Comparison of ENCODE assay signal across 9 cellular contexts in genomic region chr17:76671912-76672262, GRCh38. TPM values are rescaled to one million over a fixed set of nuclear protein-coding genes. Genes with fewer than 3 reads are reported as not detected.
A peak's percentile ranks its signal among the peaks of the same experiment; 100 is the strongest.
DNase-seq lines count a peak whose midpoint lies in the region; ATAC-seq and TF ChIP-seq lines count a peak whose summit lies in the region.
"Had no signal": no experiment of that assay in that cellular context is flagged by ENCODE, and none has a peak within 500 bp of the region (broad histone marks: within the 10 kb centered on the region; RNA-seq: fewer than 3 reads in every experiment).

No MANE protein-coding gene starts in this region.

- under 1% methylated on average over 19 of the region's 19 CpGs for WGBS in right cardiac atrium

- POLR2A ChIA-PET in activated B cell treated with CpG ODN at 0.5 μM for 24 hours (lab: Charles Lee) = interaction anchor here (0.5 to 2.6 kb wide), 20 partner anchors 10 to 1360 kb away, joined by 3 to 21 read pairs (median 4); partner anchors contain the start of genes FBF1, JMJD6, METTL23 and MFSD11

- peak overlapping the region; percentile 71 for H3K4me3 ChIP-seq in right cardiac atrium (ENCODE audit: low read length)

- peaks cover 4% of the 10 kb centered on the region for H3K4me1 ChIP-seq in right cardiac atrium (ENCODE audit: control insufficient read depth, insufficient read depth, low read length)

- H3K9me3 Mint-ChIP-seq in activated B cell treated with CpG ODN at 0.5 μM for 24 hours = no peaks in the 10 kb centered on the region
- H3K9me3 Mint-ChIP-seq in stimulated activated naive B cell treated with anti-CD40 and anti-IgM and Interleukin-4, amounts not matched to agents 10 μg/mL and 1 μg/mL and 100 μg/mL, for 72 hours = peaks cover 1 to 3% of the 10 kb centered on the region in 2 donors

- H3K27me3 Mint-ChIP-seq in activated B cell treated with CpG ODN at 0.5 μM for 24 hours = peaks cover 10% of the 10 kb centered on the region
- H3K27me3 Mint-ChIP-seq in stimulated activated naive B cell treated with anti-CD40 and anti-IgM and Interleukin-4, amounts not matched to agents 10 μg/mL and 1 μg/mL and 100 μg/mL, for 72 hours = peaks cover 3 to 11% of the 10 kb centered on the region in 2 donors

- CTCF ChIA-PET in activated B cell treated with CpG ODN at 0.5 μM for 24 hours (lab: Charles Lee) = interaction anchor here (1.4 kb wide), 1 partner anchor 149 kb away, joined by 4 read pairs; no protein-coding TSS in a partner anchor

- no peaks in the 10 kb centered on the region for H3K9me3 ChIP-seq in right cardiac atrium (ENCODE audit: control insufficient read depth, low read length)

- H3K27ac ChIP-seq in right cardiac atrium (ENCODE audit: low read length) = peak overlapping the region; percentile 71

- DNase-seq in stimulated activated CD4-positive, alpha-beta T cell treated with anti-CD3 and anti-CD28 coated beads, Interleukin-12 subunit alpha, Interleukin-12 subunit beta, amount 100 ng/mL, for 4 hours = peak; percentile 11
- DNase-seq in stimulated activated CD4-positive, alpha-beta T cell treated with anti-CD3 and anti-CD28 coated beads, Interleukin-15, amount 100 ng/mL, for 24 hours = no peak
- no peak for DNase-seq in activated B cell treated with CpG ODN at 0.5 μM for 24 hours
- DNase-seq in right cardiac atrium = peak in 1 of 3 donors; percentile 35
- no peak for DNase-seq in stimulated activated naive B cell treated with anti-CD40 and anti-IgM and Interleukin-4, amounts not matched to agents 10 μg/mL and 1 μg/mL and 100 μg/mL, for 72 hours
- DNase-seq in NCI-H2029 treated with DMSO at 0.1 percent for 48 hours (lab: John Stamatoyannopoulos, UW) = no peak
- DNase-seq in stimulated activated CD4-positive, alpha-beta T cell treated with anti-CD3 and anti-CD28 coated beads, Interleukin-4, amount 100 ng/mL, for 1 hour = no peak

- peaks cover 22% of the 10 kb centered on the region for H3K4me1 Mint-ChIP-seq in activated B cell treated with CpG ODN at 0.5 μM for 24 hours
- peaks cover 12 to 20% of the 10 kb centered on the region in 2 donors for H3K4me1 Mint-ChIP-seq in stimulated activated naive B cell treated with anti-CD40 and anti-IgM and Interleukin-4, amounts not matched to agents 10 μg/mL and 1 μg/mL and 100 μg/mL, for 72 hours

- peak overlapping the region; percentile 91 for H3K4me3 Mint-ChIP-seq in activated B cell treated with CpG ODN at 0.5 μM for 24 hours
- H3K4me3 Mint-ChIP-seq in stimulated activated naive B cell treated with anti-CD40 and anti-IgM and Interleukin-4, amounts not matched to agents 10 μg/mL and 1 μg/mL and 100 μg/mL, for 72 hours = peak overlapping the region; percentile 88 to 89

- ATAC-seq in activated B cell treated with CpG ODN at 0.5 μM for 24 hours (ENCODE audit: low read depth) = peak; percentile 10
- ATAC-seq in right cardiac atrium = peak in 1 of 2 donors; percentile 1
- ATAC-seq in stimulated activated naive B cell treated with anti-CD40 and anti-IgM and Interleukin-4, amounts not matched to agents 10 μg/mL and 1 μg/mL and 100 μg/mL, for 72 hours (replicated peaks) = peak; percentile 6 to 14
- no peak for ATAC-seq in HG03045 (IDR thresholded peaks at IDR 0.05; ENCODE audit: unreplicated experiment)

- no peak for TF ChIP-seq CTCF in activated B cell treated with CpG ODN at 0.5 μM for 24 hours (IDR thresholded peaks at IDR 0.05)

- intact Hi-C loops in activated B cell treated with CpG ODN at 0.5 μM for 24 hours (cut with micrococcal nuclease) = loop anchor here (1.0 to 2.0 kb wide), 5 partner anchors 43 to 318 kb away; partner anchors contain the start of genes JMJD6, METTL23 and SRSF2
- intact Hi-C loops in right cardiac atrium (cut with DNase I) = no loop called here

- H3K36me3 Mint-ChIP-seq in activated B cell treated with CpG ODN at 0.5 μM for 24 hours (ENCODE audit: low read depth) = peaks cover 5% of the 10 kb centered on the region
- no peaks in the 10 kb centered on the region for H3K36me3 Mint-ChIP-seq in stimulated activated naive B cell treated with anti-CD40 and anti-IgM and Interleukin-4, amounts not matched to agents 10 μg/mL and 1 μg/mL and 100 μg/mL, for 72 hours

- H3K27ac Mint-ChIP-seq in activated B cell treated with CpG ODN at 0.5 μM for 24 hours = peak overlapping the region; percentile 90
- peak overlapping the region; percentile 97 for H3K27ac Mint-ChIP-seq in stimulated activated naive B cell treated with anti-CD40 and anti-IgM and Interleukin-4, amounts not matched to agents 10 μg/mL and 1 μg/mL and 100 μg/mL, for 72 hours

- H3K27me3 ChIP-seq in right cardiac atrium (ENCODE audit: control insufficient read depth, insufficient read depth) = no peaks in the 10 kb centered on the region

RNA-seq across cellular contexts. Expression of gene ST6GALNAC1, which starts 28.3 kb away (rescaled TPM):
- total RNA-seq in activated B cell treated with CpG ODN at 0.5 μM for 24 hours = not detected in 2 replicates
- total RNA-seq in right cardiac atrium = 1 to 10 TPM; 2.4 to 5.0 (median 3.2) TPM
- polyA plus RNA-seq in right cardiac atrium = 2.5 TPM
- total RNA-seq: myocyte had no signal

RNA-seq across cellular contexts. Expression of gene MXRA7, which starts 38.9 kb away (rescaled TPM):
- total RNA-seq in activated B cell treated with CpG ODN at 0.5 μM for 24 hours (13.5 and 13.8 TPM in 2 replicates), right cardiac atrium (100 to 1,000 TPM; 461 to 558 (median 512) TPM)
- polyA plus RNA-seq in right cardiac atrium = 473 TPM

RNA-seq across cellular contexts. Expression of gene JMJD6, which starts 54.5 kb away (rescaled TPM):
- total RNA-seq in activated B cell treated with CpG ODN at 0.5 μM for 24 hours (32.7 and 33.1 TPM in 2 replicates), right cardiac atrium (10 to 100 TPM; 44.7 to 58.8 (median 57.2) TPM)
- polyA plus RNA-seq in right cardiac atrium = 36.7 TPM

RNA-seq across cellular contexts. Expression of gene METTL23, which starts 54.8 kb away (rescaled TPM):
- total RNA-seq in activated B cell treated with CpG ODN at 0.5 μM for 24 hours = 52.3 and 56.0 TPM in 2 replicates
- 10 to 100 TPM; 24.1 to 28.5 (median 25.6) TPM for total RNA-seq in right cardiac atrium
- polyA plus RNA-seq in right cardiac atrium = 32.5 TPM

Comparison
In these comparisons a context has a peak if more than half of its experiments do, and no peak if none do; other contexts are left out.
1. RNA of gene MXRA7, which starts 38.9 kb away (total RNA-seq): 461 to 558 TPM in right cardiac atrium; 13.5 to 13.8 TPM in activated B cell treated with CpG ODN at 0.5 μM for 24 hours; every median in the first group is over 10 times any median in the second.